Comparison of ENCODE assay signal across 8 cellular contexts in the genomic region with DNA sequence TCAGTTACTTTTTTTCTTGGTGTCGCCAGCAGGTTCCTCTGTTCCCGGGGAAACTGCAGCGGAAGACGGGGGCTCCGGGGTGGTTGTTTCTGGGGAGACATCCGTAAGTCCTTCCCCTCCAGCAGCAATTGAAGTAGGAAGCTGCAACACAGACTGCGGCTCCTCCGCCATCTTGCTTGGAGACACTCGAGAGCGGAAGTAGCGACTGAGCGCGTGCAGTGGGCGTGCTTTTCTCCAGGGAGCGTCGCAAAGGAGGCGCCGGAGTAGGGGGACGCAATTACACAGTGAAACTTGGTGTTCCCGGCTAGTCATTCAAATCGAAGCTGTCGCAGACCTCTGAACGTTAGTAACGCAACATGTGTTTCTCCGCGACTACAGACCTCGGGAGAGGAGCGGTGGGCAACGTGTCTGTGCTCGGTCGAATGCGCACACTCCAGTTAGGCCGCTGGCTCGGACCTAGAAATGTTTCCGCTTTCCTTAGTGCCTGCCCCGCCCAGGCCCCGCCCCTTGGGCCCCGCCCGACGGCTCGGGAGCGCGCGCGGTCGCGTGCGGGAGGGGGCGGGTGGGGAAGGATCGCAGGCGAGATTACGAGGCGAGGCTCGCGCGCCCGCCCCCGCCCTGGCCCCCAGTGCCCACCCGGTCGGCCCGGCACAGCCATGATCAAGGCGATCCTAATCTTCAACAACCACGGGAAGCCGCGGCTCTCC. TPM values are rescaled to one million over a fixed set of nuclear protein-coding genes. Genes with fewer than 3 reads are reported as not detected.
DNase-seq lines count a peak whose midpoint lies in the region; ATAC-seq and TF ChIP-seq lines count a peak whose summit lies in the region.

Gene AP3S1 (plus strand): TSS at position 554 of the 707 bp plus-strand sequence. CDS start 103 bp downstream, at position 657.
Gene ATG12 (minus strand): TSS at position 184 of the 707 bp plus-strand sequence. CDS start 13 bp downstream, at position 171.

- peak; percentile 87 for ATAC-seq in CD4-positive, CD25-positive, alpha-beta regulatory T cell (ENCODE audit: low read depth in 2 of 2)
- ATAC-seq in GM19438 (IDR thresholded peaks at IDR 0.05; ENCODE audit: low read depth, unreplicated experiment) (peak; percentile 78), HG03571 (IDR thresholded peaks at IDR 0.05; ENCODE audit: unreplicated experiment) (peak; percentile 74), left lung (peak; percentile 96)

- no peaks in the 10 kb centered on the region for H3K27me3 Mint-ChIP-seq in CD4-positive, CD25-positive, alpha-beta regulatory T cell
- no peaks in the 10 kb centered on the region for H3K27me3 Mint-ChIP-seq in dendritic cell treated with granulocyte-macrophage colony-stimulating factor and Interleukin-4, amounts not matched to agents 40 ng/mL and 50 ng/mL, for 4 days

- no peaks in the 10 kb centered on the region for H3K9me3 Mint-ChIP-seq in CD4-positive, CD25-positive, alpha-beta regulatory T cell
- H3K9me3 Mint-ChIP-seq in dendritic cell treated with granulocyte-macrophage colony-stimulating factor and Interleukin-4, amounts not matched to agents 40 ng/mL and 50 ng/mL, for 4 days = no peaks in the 10 kb centered on the region

- H3K9me3 ChIP-seq in CD4-positive, CD25-positive, alpha-beta regulatory T cell (ENCODE audit: control insufficient read depth in 2 of 2, low read length in 2 of 2) = no peaks in the 10 kb centered on the region
- H3K9me3 ChIP-seq in left lung = no peaks in the 10 kb centered on the region

- peaks cover 40 to 68% (median 54%) of the 10 kb centered on the region in 4 donors for H3K4me1 Mint-ChIP-seq in CD4-positive, CD25-positive, alpha-beta regulatory T cell
- peaks cover 39% of the 10 kb centered on the region for H3K4me1 Mint-ChIP-seq in dendritic cell treated with granulocyte-macrophage colony-stimulating factor and Interleukin-4, amounts not matched to agents 40 ng/mL and 50 ng/mL, for 4 days (ENCODE audit: low read depth)

- peak within 1 kb of the TSS; percentile 99 for H3K27ac Mint-ChIP-seq in CD4-positive, CD25-positive, alpha-beta regulatory T cell
- H3K27ac Mint-ChIP-seq in dendritic cell treated with granulocyte-macrophage colony-stimulating factor and Interleukin-4, amounts not matched to agents 40 ng/mL and 50 ng/mL, for 4 days = peak within 1 kb of the TSS; percentile 99

- H3K4me3 Mint-ChIP-seq in CD4-positive, CD25-positive, alpha-beta regulatory T cell = peak within 1 kb of the TSS; percentile 97 to 99 (median 99)
- peak within 1 kb of the TSS; percentile 93 for H3K4me3 Mint-ChIP-seq in dendritic cell treated with granulocyte-macrophage colony-stimulating factor and Interleukin-4, amounts not matched to agents 40 ng/mL and 50 ng/mL, for 4 days

- H3K36me3 ChIP-seq in CD4-positive, CD25-positive, alpha-beta regulatory T cell (ENCODE audit: control insufficient read depth, insufficient read depth, low read length) = peaks cover 16% of the 10 kb centered on the region
- H3K36me3 ChIP-seq in left lung = peaks cover 0 to 11% of the 10 kb centered on the region in 2 donors

- intact Hi-C loops in dendritic cell treated with granulocyte-macrophage colony-stimulating factor and Interleukin-4, amounts not matched to agents 40 ng/mL and 50 ng/mL, for 4 days (cut with micrococcal nuclease) = loop anchor here (1.0 to 5.0 kb wide), 5 partner anchors 215 to 569 kb away; partner anchors contain the start of genes COMMD10, FEM1C and TMED7
- intact Hi-C loops in left lung (cut with DNase I) = no loop called here

- H3K4me1 ChIP-seq in CD4-positive, CD25-positive, alpha-beta regulatory T cell (ENCODE audit: control insufficient read depth, insufficient read depth, low read length, poor library complexity, severe bottlenecking) = peaks cover 45% of the 10 kb centered on the region
- peaks cover 38 to 61% of the 10 kb centered on the region in 2 donors for H3K4me1 ChIP-seq in left lung

- H3K27me3 ChIP-seq in CD4-positive, CD25-positive, alpha-beta regulatory T cell (ENCODE audit: control insufficient read depth, insufficient read depth, low read length) = no peaks in the 10 kb centered on the region
- no peaks in the 10 kb centered on the region for H3K27me3 ChIP-seq in left lung

- no peak for TF ChIP-seq CTCF in left lung (IDR thresholded peaks at IDR 0.05)

- peak within 1 kb of the TSS; percentile 96 for H3K4me3 ChIP-seq in CD4-positive, CD25-positive, alpha-beta regulatory T cell (ENCODE audit: low read depth, low read length)
- peak within 1 kb of the TSS; percentile 87 to 96 for H3K4me3 ChIP-seq in left lung

- peaks cover 9% of the 10 kb centered on the region for H3K36me3 Mint-ChIP-seq in CD4-positive, CD25-positive, alpha-beta regulatory T cell
- peaks cover 26% of the 10 kb centered on the region for H3K36me3 Mint-ChIP-seq in dendritic cell treated with granulocyte-macrophage colony-stimulating factor and Interleukin-4, amounts not matched to agents 40 ng/mL and 50 ng/mL, for 4 days (ENCODE audit: low read depth)

- DNase-seq in CD4-positive, CD25-positive, alpha-beta regulatory T cell = peak; percentile 87 to 97 (median 94)
- peak; percentile 93 for DNase-seq in NCI-H774 (lab: John Stamatoyannopoulos, UW)
- peak; percentile 85 to 87 for DNase-seq in activated CD4-positive, alpha-beta T cell treated with anti-CD3 and anti-CD28 coated beads, Interleukin-2, amount 50 U/mL, for 4 hours
- DNase-seq in left lung = peak; percentile 94 to 97
- peak; percentile 84 for DNase-seq in stimulated activated CD4-positive, alpha-beta T cell treated with anti-CD3 and anti-CD28 coated beads, Interleukin-2, amount 100 ng/mL, for 4 hours (ENCODE audit: low read depth)

- peak within 1 kb of the TSS; percentile 93 for H3K27ac ChIP-seq in CD4-positive, CD25-positive, alpha-beta regulatory T cell (ENCODE audit: insufficient read depth, low read length, poor library complexity, severe bottlenecking)
- H3K27ac ChIP-seq in left lung = peak within 1 kb of the TSS; percentile 90 to 94

RNA-seq across cellular contexts. Expression of gene AP3S1, which starts in this region (rescaled TPM):
- total RNA-seq in CD4-positive, CD25-positive, alpha-beta regulatory T cell = 39.5 TPM
- polyA plus RNA-seq in CD4-positive, CD25-positive, alpha-beta regulatory T cell = 10 to 100 TPM; 55.9 to 77.5 (median 63.3) TPM
- 10 to 100 TPM; 77.1 to 89.2 TPM for total RNA-seq in left lung

RNA-seq across cellular contexts. Expression of gene ATG12, which starts in this region (rescaled TPM):
- 64.0 TPM for total RNA-seq in CD4-positive, CD25-positive, alpha-beta regulatory T cell
- polyA plus RNA-seq in CD4-positive, CD25-positive, alpha-beta regulatory T cell = 100 to 1,000 TPM; 107 to 149 (median 124) TPM
- 10 to 100 TPM; 31.5 to 39.8 TPM for total RNA-seq in left lung

Comparison
In these comparisons a context has a peak if more than half of its experiments do, and no peak if none do; other contexts are left out.
1. Peak in every context shown above with its lines: DNase-seq, ATAC-seq, H3K4me3 ChIP-seq and H3K27ac ChIP-seq.